12 cellular contexts compared by ENCODE assay signal in the genomic region with DNA sequence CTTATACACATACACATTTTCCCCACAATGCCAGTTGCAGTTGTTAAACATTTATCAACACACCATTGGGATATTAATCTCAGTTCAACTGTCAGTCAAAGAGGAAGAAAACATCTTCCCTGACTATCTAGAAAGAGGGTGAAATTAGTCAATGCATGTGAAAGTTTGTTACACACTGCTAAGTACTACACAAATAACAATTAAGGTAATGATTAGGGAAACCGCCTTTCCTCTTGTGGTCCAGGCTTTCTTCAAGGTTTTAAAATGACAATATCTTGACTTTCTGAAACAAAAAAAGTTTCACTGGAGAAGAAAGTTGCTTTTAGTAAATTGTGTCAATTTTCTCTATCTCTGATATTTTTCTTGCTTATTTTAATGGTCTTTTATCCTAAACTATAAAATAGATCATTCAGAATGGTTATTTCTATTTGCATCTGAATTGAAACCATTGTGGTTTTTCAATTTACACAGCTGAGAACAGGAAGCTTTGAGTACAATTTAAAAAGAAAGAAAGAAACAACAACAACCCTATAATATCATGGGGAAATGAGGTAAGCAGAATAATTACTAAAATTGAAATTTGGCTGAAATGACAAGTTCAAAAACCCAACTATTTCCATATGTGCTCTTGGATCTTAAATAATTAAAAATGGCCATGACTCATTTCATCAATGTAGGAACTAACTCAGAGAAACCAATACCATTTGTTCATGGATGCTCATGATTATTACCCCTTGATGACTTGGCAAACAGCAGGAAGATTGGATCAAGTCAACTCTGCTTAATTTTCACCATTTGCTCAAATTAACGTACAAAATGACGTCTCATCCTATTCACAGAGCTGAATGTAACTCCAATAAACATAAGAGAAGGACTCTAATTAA.
A peak's percentile ranks its signal among the peaks of the same experiment; 100 is the strongest.
DNase-seq lines count a peak whose midpoint lies in the region; ATAC-seq lines count a peak whose summit lies in the region.
"Had no signal": no experiment of that assay in that cellular context is flagged by ENCODE, and none has a peak within 500 bp of the region (broad histone marks: within the 10 kb centered on the region; RNA-seq: fewer than 3 reads in every experiment).

No MANE protein-coding gene starts in this region.

- no peak overlapping the region for H3K4me3 Mint-ChIP-seq in stimulated activated naive CD8-positive, alpha-beta T cell treated with anti-CD3 and anti-CD28 coated beads, Interleukin-15, amount 100 ng/mL, for 72 hours
- H3K4me3 Mint-ChIP-seq: activated CD4-positive, alpha-beta T cell treated with anti-CD3 and anti-CD28 coated beads for 36 hours had no signal

- no peaks in the 10 kb centered on the region for H3K9me3 Mint-ChIP-seq in stimulated activated naive CD8-positive, alpha-beta T cell treated with anti-CD3 and anti-CD28 coated beads, Interleukin-15, amount 100 ng/mL, for 72 hours

- DNase-seq in stimulated activated naive CD8-positive, alpha-beta T cell treated with anti-CD3 and anti-CD28 coated beads, Interleukin-15, amount 100 ng/mL, for 72 hours: no peak
- no peak for DNase-seq in stimulated activated naive CD8-positive, alpha-beta T cell treated with anti-CD3 and anti-CD28 coated beads, Interleukin-15, Interleukin-2, amounts not matched to agents 100 U/mL and 50 U/mL, for 24 hours
- no peak for DNase-seq in hypothalamus (lab: John Stamatoyannopoulos, UW)
- no peak for DNase-seq in retina
- DNase-seq in NK-92 treated with Interleukin-12 subunit alpha and Interleukin-12 subunit beta, amount 100 ng/mL, for 24 hours (lab: John Stamatoyannopoulos, UW): no peak
- DNase-seq in activated gamma-delta T cell treated with Interleukin-2 at 50 U/mL for 16 hours: no peak
- DNase-seq: activated CD4-positive, alpha-beta T cell treated with anti-CD3 and anti-CD28 coated beads for 36 hours; activated effector memory CD4-positive, alpha-beta T cell treated with anti-CD3 and anti-CD28 coated beads, Interleukin-2, amount 50 U/mL, for 16 hours; DMS53; NCI-H510A had no signal

- no peak overlapping the region for H3K27ac Mint-ChIP-seq in stimulated activated naive CD8-positive, alpha-beta T cell treated with anti-CD3 and anti-CD28 coated beads, Interleukin-15, amount 100 ng/mL, for 72 hours
- H3K27ac Mint-ChIP-seq: activated CD4-positive, alpha-beta T cell treated with anti-CD3 and anti-CD28 coated beads for 36 hours had no signal

- peak; percentile 50 for ATAC-seq in stimulated activated naive CD8-positive, alpha-beta T cell treated with anti-CD3 and anti-CD28 coated beads, Interleukin-15, amount 100 ng/mL, for 72 hours
- ATAC-seq in stimulated activated naive CD8-positive, alpha-beta T cell treated with anti-CD3 and anti-CD28 coated beads, Interleukin-15, Interleukin-2, amounts not matched to agents 100 U/mL and 50 U/mL, for 24 hours: no peak
- ATAC-seq in GM21786 (IDR thresholded peaks at IDR 0.05; ENCODE audit: unreplicated experiment) (peak; percentile 97), HG03108 (IDR thresholded peaks at IDR 0.05; ENCODE audit: unreplicated experiment) (peak; percentile 99)
- ATAC-seq: activated CD4-positive, alpha-beta T cell treated with anti-CD3 and anti-CD28 coated beads for 36 hours had no signal

- H3K4me1 Mint-ChIP-seq in stimulated activated naive CD8-positive, alpha-beta T cell treated with anti-CD3 and anti-CD28 coated beads, Interleukin-15, amount 100 ng/mL, for 72 hours: no peaks in the 10 kb centered on the region
- H3K4me1 Mint-ChIP-seq: activated CD4-positive, alpha-beta T cell treated with anti-CD3 and anti-CD28 coated beads for 36 hours had no signal

- peaks cover 8% of the 10 kb centered on the region for H3K27me3 Mint-ChIP-seq in stimulated activated naive CD8-positive, alpha-beta T cell treated with anti-CD3 and anti-CD28 coated beads, Interleukin-15, amount 100 ng/mL, for 72 hours
